8 cellular contexts compared by ENCODE assay signal in genomic region chr2:218367415-218368149, GRCh38. TPM values are rescaled to one million over a fixed set of nuclear protein-coding genes. Genes with fewer than 3 reads are reported as not detected.
DNase-seq lines count a peak whose midpoint lies in the region; ATAC-seq, FAIRE-seq and TF ChIP-seq lines count a peak whose summit lies in the region.

No MANE protein-coding gene starts in this region.

- POLR2A ChIA-PET in BJ (lab: Charles Lee), result interaction anchor here (0.6 to 0.7 kb wide), 2 partner anchors 138 to 1082 kb away, joined by 3 to 4 read pairs; no protein-coding TSS in a partner anchor
- POLR2A ChIA-PET in WTC11 (lab: Charles Lee), result interaction anchor here (0.5 to 1.3 kb wide), 3 partner anchors 20 to 292 kb away, joined by 3 to 4 read pairs (median 3); partner anchors contain the start of genes BCS1L and ZNF142

- peaks cover 6% of the 10 kb centered on the region; the same call in 1 of the 2 replicates for H3K4me1 Mint-ChIP-seq in WTC11

- peak overlapping the region; percentile 77 for H3K4me3 Mint-ChIP-seq in WTC11

- H3K27ac Mint-ChIP-seq in WTC11, result peak overlapping the region; percentile 65

- H3K27ac ChIP-seq in HL-60 (replicated peaks) (peak overlapping the region; percentile 76), kidney (ENCODE audit: low read depth in 2 of 2, low read length in 2 of 2) (peak overlapping the region; percentile 98 to 99)

- H3K27me3 Mint-ChIP-seq in WTC11 (ENCODE audit: low read depth), result no peaks in the 10 kb centered on the region

- no peaks in the 10 kb centered on the region for H3K9me3 Mint-ChIP-seq in WTC11

- no peaks in the 10 kb centered on the region; the same call in 1 of the 2 replicates for H3K27me3 ChIP-seq in BJ (ENCODE audit: control insufficient read depth, insufficient read depth, low read length)
- no peaks in the 10 kb centered on the region for H3K27me3 ChIP-seq in HL-60 (ENCODE audit: insufficient read depth, poor library complexity, severe bottlenecking)

- FAIRE-seq in kidney (lab: Jason Lieb, UNC), result no peak

- intact Hi-C loops in kidney (cut with DNase I), result no loop called here

- DNase-seq in BJ (ENCODE audit: low read depth), result no peak
- peak; percentile 79 to 91 for DNase-seq in HL-60 (ENCODE audit: low read depth in 1 of 2, low spot score in 1 of 2)
- peak; percentile 84 for DNase-seq in WTC11 (ENCODE audit: low spot score)
- peak; percentile 59 to 80 for DNase-seq in cardiac fibroblast (ENCODE audit: low read depth in 2 of 2)
- peak; percentile 97 for DNase-seq in kidney
- peak; percentile 25 to 66 (median 32) for DNase-seq in stimulated activated CD4-positive, alpha-beta T cell treated with anti-CD3 and anti-CD28 coated beads, Interleukin-1b, Interleukin-23, amount 100 ng/mL, for 24 hours (ENCODE audit: low read depth in 4 of 4, low spot score in 1 of 4)
- no peak for DNase-seq in NCI-H2029 treated with DMSO at 0.1 percent for 48 hours (lab: John Stamatoyannopoulos, UW)

- H3K9ac ChIP-seq in kidney (ENCODE audit: low read length in 2 of 2), result peak overlapping the region; percentile 90 to 99

- CTCF ChIA-PET in BJ (lab: Yijun Ruan, JAX), result interaction anchor here (1.0 to 1.9 kb wide), 2 partner anchors 11 to 63 kb away, joined by 3 to 8 read pairs; partner anchors contain the start of gene CATIP
- CTCF ChIA-PET in WTC11 (lab: Charles Lee), result interaction anchor here (0.7 to 1.6 kb wide), 7 partner anchors 11 to 293 kb away, joined by 3 to 9 read pairs (median 3); partner anchors contain the start of gene CATIP

- H3K4me3 ChIP-seq in BJ (ENCODE audit: low read depth, low read length) (peak overlapping the region; percentile 61), HL-60 (replicated peaks; ENCODE audit: insufficient read depth, low read length) (peak overlapping the region; percentile 48), cardiac fibroblast (replicated peaks in 1 of 2; ENCODE audit: low read depth in 2 of 2, low read length in 2 of 2) (peak overlapping the region; percentile 51 to 54), kidney (ENCODE audit: low read length in 2 of 2) (peak overlapping the region; percentile 75 to 83)

- H3K36me3 ChIP-seq in BJ (ENCODE audit: control insufficient read depth, insufficient read depth, low read length) (no peaks in the 10 kb centered on the region), kidney (ENCODE audit: control insufficient read depth in 1 of 2, insufficient read depth in 2 of 2, low read length in 2 of 2) (no peaks in the 10 kb centered on the region)

- TF ChIP-seq CTCF in BJ (IDR thresholded peaks at IDR 0.05; ENCODE audit: insufficient read depth, low read depth, low read length), result no peak
- TF ChIP-seq CTCF in HL-60 (IDR thresholded peaks at IDR 0.05; ENCODE audit: insufficient read depth, low read length), result no peak
- TF ChIP-seq CTCF in WTC11 (IDR thresholded peaks at IDR 0.05), result no peak
- no peak for TF ChIP-seq CTCF in cardiac fibroblast (IDR thresholded peaks at IDR 0.05; ENCODE audit: low read depth, low read length)
- peak; percentile 15 for TF ChIP-seq CTCF in kidney (IDR thresholded peaks at IDR 0.05; ENCODE audit: borderline replicate concordance, extremely low read depth, insufficient read depth)

- no peaks in the 10 kb centered on the region for H3K36me3 Mint-ChIP-seq in WTC11

- H3K9me3 ChIP-seq in kidney (ENCODE audit: control insufficient read depth in 1 of 2, low read length in 2 of 2), result peaks cover 0 to 6% of the 10 kb centered on the region in 2 donors

- H3K4me1 ChIP-seq in kidney (ENCODE audit: control insufficient read depth in 1 of 2, insufficient read depth in 1 of 2, low read depth in 1 of 2, low read length in 2 of 2), result peaks cover 0 to 8% of the 10 kb centered on the region in 2 donors

- ATAC-seq in GM19452 (IDR thresholded peaks at IDR 0.05; ENCODE audit: unreplicated experiment) (peak; percentile 94), WTC11 (peak; percentile 95)

TF ChIP-seq in WTC11, 78 proteins besides CTCF, POLR2A, EP300 and RAD21 (continues in another document):
- TF ChIP-seq ZNF138 (CRISPR knock-in tag; conservative IDR thresholded peaks at IDR 0.05) (no peak), SP1 (CRISPR knock-in tag; conservative IDR thresholded peaks at IDR 0.05) (peak; percentile 87), TEAD4 (CRISPR knock-in tag; IDR thresholded peaks at IDR 0.05) (no peak), MYBL2 (CRISPR knock-in tag; IDR thresholded peaks at IDR 0.05) (peak; percentile 41; the same call in 1 of the 2 replicates), ATF6 (CRISPR knock-in tag; IDR thresholded peaks at IDR 0.05) (no peak)
- TF ChIP-seq, protein P1, sequence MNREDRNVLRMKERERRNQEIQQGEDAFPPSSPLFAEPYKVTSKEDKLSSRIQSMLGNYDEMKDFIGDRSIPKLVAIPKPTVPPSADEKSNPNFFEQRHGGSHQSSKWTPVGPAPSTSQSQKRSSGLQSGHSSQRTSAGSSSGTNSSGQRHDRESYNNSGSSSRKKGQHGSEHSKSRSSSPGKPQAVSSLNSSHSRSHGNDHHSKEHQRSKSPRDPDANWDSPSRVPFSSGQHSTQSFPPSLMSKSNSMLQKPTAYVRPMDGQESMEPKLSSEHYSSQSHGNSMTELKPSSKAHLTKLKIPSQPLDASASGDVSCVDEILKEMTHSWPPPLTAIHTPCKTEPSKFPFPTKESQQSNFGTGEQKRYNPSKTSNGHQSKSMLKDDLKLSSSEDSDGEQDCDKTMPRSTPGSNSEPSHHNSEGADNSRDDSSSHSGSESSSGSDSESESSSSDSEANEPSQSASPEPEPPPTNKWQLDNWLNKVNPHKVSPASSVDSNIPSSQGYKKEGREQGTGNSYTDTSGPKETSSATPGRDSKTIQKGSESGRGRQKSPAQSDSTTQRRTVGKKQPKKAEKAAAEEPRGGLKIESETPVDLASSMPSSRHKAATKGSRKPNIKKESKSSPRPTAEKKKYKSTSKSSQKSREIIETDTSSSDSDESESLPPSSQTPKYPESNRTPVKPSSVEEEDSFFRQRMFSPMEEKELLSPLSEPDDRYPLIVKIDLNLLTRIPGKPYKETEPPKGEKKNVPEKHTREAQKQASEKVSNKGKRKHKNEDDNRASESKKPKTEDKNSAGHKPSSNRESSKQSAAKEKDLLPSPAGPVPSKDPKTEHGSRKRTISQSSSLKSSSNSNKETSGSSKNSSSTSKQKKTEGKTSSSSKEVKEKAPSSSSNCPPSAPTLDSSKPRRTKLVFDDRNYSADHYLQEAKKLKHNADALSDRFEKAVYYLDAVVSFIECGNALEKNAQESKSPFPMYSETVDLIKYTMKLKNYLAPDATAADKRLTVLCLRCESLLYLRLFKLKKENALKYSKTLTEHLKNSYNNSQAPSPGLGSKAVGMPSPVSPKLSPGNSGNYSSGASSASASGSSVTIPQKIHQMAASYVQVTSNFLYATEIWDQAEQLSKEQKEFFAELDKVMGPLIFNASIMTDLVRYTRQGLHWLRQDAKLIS (CRISPR knock-in tag; IDR thresholded peaks at IDR 0.05; ENCODE audit: borderline replicate concordance), result no peak

RNA-seq across cellular contexts. Expression of gene CATIP, which starts 10.9 kb away (rescaled TPM):
- polyA plus RNA-seq in BJ (2011; rRNA removed), result not detected in 2 replicates
- polyA minus RNA-seq in BJ (2011; rRNA and poly(A)+ RNA removed), result not detected in 2 replicates
- total RNA-seq in WTC11 (2021), result 0.25 to 0.26 TPM in 2 of 3 replicates, not detected in the other
- 6.2 TPM for total RNA-seq in kidney
- 7.6 TPM for polyA plus RNA-seq in kidney (ENCODE audit: insufficient read depth, low read depth, low replicate concordance)

RNA-seq across cellular contexts. Expression of gene SLC11A1, which starts 14.5 kb away (rescaled TPM):
- polyA plus RNA-seq in BJ (2011; rRNA removed), result 0.05 and 0.23 TPM in 2 replicates
- 0.05 and 0.14 TPM in 2 replicates for polyA minus RNA-seq in BJ (2011; rRNA and poly(A)+ RNA removed)
- total RNA-seq in WTC11 (2021), result 0.25 to 0.55 TPM (median 0.31 TPM) in 3 replicates
- 37.6 TPM for total RNA-seq in kidney
- polyA plus RNA-seq in kidney (ENCODE audit: insufficient read depth, low read depth, low replicate concordance), result 1.2 TPM

RNA-seq across cellular contexts. Expression of gene CTDSP1, which starts 32.1 kb away (rescaled TPM):
- polyA plus RNA-seq in BJ (2011; rRNA removed) (104 and 166 TPM in 2 replicates), kidney (ENCODE audit: insufficient read depth, low read depth, low replicate concordance) (118 TPM)
- 127 and 193 TPM in 2 replicates for polyA minus RNA-seq in BJ (2011; rRNA and poly(A)+ RNA removed)
- total RNA-seq in WTC11 (2021) (25.4 to 27.9 TPM (median 27.4 TPM) in 3 replicates), kidney (196 TPM)

RNA-seq across cellular contexts. Expression of gene VIL1, which starts 51.3 kb away (rescaled TPM):
- polyA plus RNA-seq in BJ (2011; rRNA removed) (not detected in 2 replicates), kidney (ENCODE audit: insufficient read depth, low read depth, low replicate concordance) (10.5 TPM)
- not detected in 2 replicates for polyA minus RNA-seq in BJ (2011; rRNA and poly(A)+ RNA removed)
- total RNA-seq in WTC11 (2021) (2.9 to 3.8 TPM (median 3.0 TPM) in 3 replicates), kidney (9.0 TPM)

Comparison
In these comparisons a context has a peak if more than half of its experiments do, and no peak if none do; other contexts are left out.
1. DNase-seq: peak in HL-60 (2 of 2), WTC11 (single experiment), cardiac fibroblast (2 of 2), kidney (single experiment) and stimulated activated CD4-positive, alpha-beta T cell treated with anti-CD3 and anti-CD28 coated beads, Interleukin-1b, Interleukin-23, amount 100 ng/mL, for 24 hours (4 of 4); none in BJ (single experiment) and NCI-H2029 treated with DMSO at 0.1 percent for 48 hours (single experiment).
2. RNA of gene SLC11A1, which starts 14.5 kb away (total RNA-seq): 37.6 TPM in kidney (single experiment); 0.25 to 0.55 TPM in WTC11; every median in the first group is over 10 times any median in the second.
3. Peak in every context shown above with its lines, with median percentiles within 50 percentile points of each other: H3K4me3 ChIP-seq.